13 cellular contexts compared by ENCODE assay signal in genomic region chr18:51171208-51171607, GRCh38. TPM values are rescaled to one million over a fixed set of nuclear protein-coding genes. Genes with fewer than 3 reads are reported as not detected.
DNase-seq lines count a peak whose midpoint lies in the region; ATAC-seq and TF ChIP-seq lines count a peak whose summit lies in the region.
"Had no signal": no experiment of that assay in that cellular context is flagged by ENCODE, and none has a peak within 500 bp of the region (broad histone marks: within the 10 kb centered on the region; RNA-seq: fewer than 3 reads in every experiment).

No MANE protein-coding gene starts in this region.

- H3K4me1 Mint-ChIP-seq in activated CD4-positive, alpha-beta T cell treated with anti-CD3 and anti-CD28 coated beads, Interleukin-2, amount 10 ng/mL, durations not matched to agents 24 days and 14 days: peaks cover 54% of the 10 kb centered on the region
- peaks cover 71 to 82% of the 10 kb centered on the region in 2 donors for H3K4me1 Mint-ChIP-seq in natural killer cell treated with Interleukin-12 subunit alpha and Interleukin-12 subunit beta and Interleukin-15 and Interleukin-18, amount 100 ng/mL, for 72 hours (ENCODE audit: low read depth in 2 of 2)

- H3K4me3 Mint-ChIP-seq in activated CD4-positive, alpha-beta T cell treated with anti-CD3 and anti-CD28 coated beads, Interleukin-2, amount 10 ng/mL, durations not matched to agents 24 days and 14 days: peak overlapping the region; percentile 69
- peak overlapping the region; percentile 80 for H3K4me3 Mint-ChIP-seq in natural killer cell treated with Interleukin-12 subunit alpha and Interleukin-12 subunit beta and Interleukin-15 and Interleukin-18, amount 100 ng/mL, for 72 hours

- H3K9me3 ChIP-seq in A673 (ENCODE audit: low read depth, low read length, poor library complexity, severe bottlenecking): no peaks in the 10 kb centered on the region

- peak; percentile 66 for ATAC-seq in GM21723 (IDR thresholded peaks at IDR 0.05; ENCODE audit: unreplicated experiment)
- ATAC-seq in HG03442 (IDR thresholded peaks at IDR 0.05; ENCODE audit: unreplicated experiment): peak; percentile 72
- peak; percentile 70 to 85 for ATAC-seq in natural killer cell treated with Interleukin-12 subunit alpha and Interleukin-12 subunit beta and Interleukin-15 and Interleukin-18, amount 100 ng/mL, for 72 hours
- no peak for ATAC-seq in HG02840 (IDR thresholded peaks at IDR 0.05; ENCODE audit: low FRiP score, unreplicated experiment)
- ATAC-seq: left ventricle myocardium superior had no signal

- H3K27me3 Mint-ChIP-seq in activated CD4-positive, alpha-beta T cell treated with anti-CD3 and anti-CD28 coated beads, Interleukin-2, amount 10 ng/mL, durations not matched to agents 24 days and 14 days: no peaks in the 10 kb centered on the region
- H3K27me3 Mint-ChIP-seq in natural killer cell treated with Interleukin-12 subunit alpha and Interleukin-12 subunit beta and Interleukin-15 and Interleukin-18, amount 100 ng/mL, for 72 hours: no peaks in the 10 kb centered on the region

- intact Hi-C loops in activated CD4-positive, alpha-beta T cell treated with anti-CD3 and anti-CD28 coated beads, Interleukin-2, amount 10 ng/mL, durations not matched to agents 24 days and 14 days (cut with micrococcal nuclease): loop anchor here (1.0 kb wide), 4 partner anchors 15 to 40 kb away; no protein-coding TSS in a partner anchor
- intact Hi-C loops in A673 (cut with micrococcal nuclease; ENCODE audit: unreplicated experiment): no loop called here

- peaks cover 21% of the 10 kb centered on the region for H3K4me1 ChIP-seq in A673 (ENCODE audit: insufficient read depth, low read length, poor library complexity, severe bottlenecking)

- TF ChIP-seq CTCF in A673 (conservative IDR thresholded peaks at IDR 0.05; ENCODE audit: low read depth, low read length): no peak

- H3K36me3 ChIP-seq in A673 (ENCODE audit: insufficient read depth, low read length, poor library complexity, severe bottlenecking): peaks cover 10% of the 10 kb centered on the region

- no peaks in the 10 kb centered on the region for H3K27me3 ChIP-seq in A673 (replicated peaks; ENCODE audit: insufficient read depth, low read depth, low read length, poor library complexity)

- no peak overlapping the region for H3K27ac ChIP-seq in A673 (ENCODE audit: low read depth, low read length, poor library complexity, severe bottlenecking)

- peaks cover 5% of the 10 kb centered on the region for H3K9me3 Mint-ChIP-seq in activated CD4-positive, alpha-beta T cell treated with anti-CD3 and anti-CD28 coated beads, Interleukin-2, amount 10 ng/mL, durations not matched to agents 24 days and 14 days
- H3K9me3 Mint-ChIP-seq in natural killer cell treated with Interleukin-12 subunit alpha and Interleukin-12 subunit beta and Interleukin-15 and Interleukin-18, amount 100 ng/mL, for 72 hours: no peaks in the 10 kb centered on the region

- POLR2A ChIA-PET in A673 (lab: Charles Lee; ENCODE audit: low non-redundant PET): no interaction called here

- BruUV-seq in A673 (replicated peaks; lab: Mats Ljungman, UMichigan): no TSS peak

- H3K36me3 Mint-ChIP-seq in activated CD4-positive, alpha-beta T cell treated with anti-CD3 and anti-CD28 coated beads, Interleukin-2, amount 10 ng/mL, durations not matched to agents 24 days and 14 days (ENCODE audit: low read depth): peaks cover 25% of the 10 kb centered on the region
- peaks cover 19% of the 10 kb centered on the region for H3K36me3 Mint-ChIP-seq in natural killer cell treated with Interleukin-12 subunit alpha and Interleukin-12 subunit beta and Interleukin-15 and Interleukin-18, amount 100 ng/mL, for 72 hours

- H3K4me3 ChIP-seq in A673 (ENCODE audit: low read depth, low read length, poor library complexity, severe bottlenecking): no peak overlapping the region

- CTCF ChIA-PET in A673 (lab: Charles Lee): interaction anchor here (0.7 kb wide), 1 partner anchor 105 kb away, joined by 3 read pairs; no protein-coding TSS in a partner anchor

- peak; percentile 66 for DNase-seq in activated CD4-positive, alpha-beta T cell treated with anti-CD3 and anti-CD28 coated beads, Interleukin-2, amount 10 ng/mL, durations not matched to agents 24 days and 14 days
- no peak for DNase-seq in activated CD4-positive, alpha-beta T cell treated with anti-CD3 and anti-CD28 coated beads for 48 hours
- DNase-seq in natural killer cell treated with Interleukin-12 subunit alpha and Interleukin-12 subunit beta and Interleukin-15 and Interleukin-18, amount 100 ng/mL, for 72 hours (ENCODE audit: low spot score): no peak
- DNase-seq in A673 (ENCODE audit: low spot score): no peak
- DNase-seq in islet precursor cell: no peak
- DNase-seq: activated CD4-positive, CD25-positive, alpha-beta regulatory T cell; effector CD4-positive, alpha-beta T cell; left ventricle myocardium superior; NCI-H446; stimulated activated CD4-positive, alpha-beta T cell treated with anti-CD3 and anti-CD28 coated beads, Interleukin-15, amount 100 ng/mL, for 24 hours had no signal

- peak overlapping the region; percentile 97 for H3K27ac Mint-ChIP-seq in activated CD4-positive, alpha-beta T cell treated with anti-CD3 and anti-CD28 coated beads, Interleukin-2, amount 10 ng/mL, durations not matched to agents 24 days and 14 days
- H3K27ac Mint-ChIP-seq in natural killer cell treated with Interleukin-12 subunit alpha and Interleukin-12 subunit beta and Interleukin-15 and Interleukin-18, amount 100 ng/mL, for 72 hours: peak overlapping the region; percentile 98 to 99

RNA-seq across cellular contexts. Expression of gene MEX3C, which starts 26.3 kb away (rescaled TPM):
- total RNA-seq in activated CD4-positive, alpha-beta T cell treated with anti-CD3 and anti-CD28 coated beads, Interleukin-2, amount 10 ng/mL, durations not matched to agents 24 days and 14 days: 57.4 and 62.6 TPM in 2 replicates
- total RNA-seq in natural killer cell treated with Interleukin-12 subunit alpha and Interleukin-12 subunit beta and Interleukin-15 and Interleukin-18, amount 100 ng/mL, for 72 hours: 100 to 1,000 TPM in 1 of 2 donors, 10 to 100 TPM in 1; 91.8 to 174 TPM
- total RNA-seq in A673 (2021): 55.9 and 60.2 TPM in 2 replicates
